16 cellular contexts compared by ENCODE assay signal in the genomic region with DNA sequence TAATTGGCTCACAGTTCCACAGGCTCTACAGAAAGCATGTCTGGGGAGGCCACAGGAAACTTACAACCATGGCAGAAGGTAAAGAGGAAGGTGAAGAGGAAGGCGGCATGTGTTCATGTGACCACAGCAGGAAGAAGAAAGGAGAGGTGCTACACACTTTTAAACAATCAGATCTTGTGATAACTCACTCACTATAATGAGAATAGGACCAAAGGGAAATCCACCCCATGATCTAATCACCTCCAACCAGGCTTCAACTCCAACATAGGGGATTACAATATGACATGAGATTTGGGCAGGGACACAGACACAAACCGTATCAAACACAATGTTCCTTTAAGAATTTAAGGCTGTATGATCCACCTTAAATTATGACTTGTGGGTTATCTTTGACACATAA. TPM values are rescaled to one million over a fixed set of nuclear protein-coding genes. Genes with fewer than 3 reads are reported as not detected.
DNase-seq lines count a peak whose midpoint lies in the region; ATAC-seq, FAIRE-seq and TF ChIP-seq lines count a peak whose summit lies in the region.
"Had no signal": no experiment of that assay in that cellular context is flagged by ENCODE, and none has a peak within 500 bp of the region (broad histone marks: within the 10 kb centered on the region; RNA-seq: fewer than 3 reads in every experiment).

No MANE protein-coding gene starts in this region.

- H3K27ac ChIP-seq in H1 (ENCODE audit: low read depth, low read length), result no peak overlapping the region
- H3K27ac ChIP-seq: prostate gland, SK-N-MC, tibial nerve, VCaP had no signal

- ATAC-seq in stimulated activated naive CD8-positive, alpha-beta T cell treated with anti-CD3 and anti-CD28 coated beads, Interleukin-15, Interleukin-2, amounts not matched to agents 100 U/mL and 50 U/mL, for 24 hours, result no peak
- ATAC-seq in GM21381 (IDR thresholded peaks at IDR 0.05; ENCODE audit: unreplicated experiment), result no peak

- no peak overlapping the region for H3K4me2 ChIP-seq in H1 (ENCODE audit: insufficient read depth in 1 of 2, low read depth in 2 of 2, low read length in 2 of 2)

- H3K9me3 ChIP-seq in H1 (ENCODE audit: insufficient read depth in 2 of 2, low read depth in 1 of 2, low read length in 1 of 2), result no peaks in the 10 kb centered on the region; a peak in 1 of 4 replicates
- H3K9me3 ChIP-seq: prostate gland, tibial nerve had no signal

- no peak for DNase-seq in stimulated activated naive CD8-positive, alpha-beta T cell treated with anti-CD3 and anti-CD28 coated beads, Interleukin-15, Interleukin-2, amounts not matched to agents 100 U/mL and 50 U/mL, for 24 hours
- DNase-seq in T-helper 2 cell treated with Interferon-gamma antibody and Interleukin-4, amounts not matched to agents 5 μg/mL and 100 μg/mL, for 36 hours (ENCODE audit: low spot score), result no peak
- DNase-seq in H1 (ENCODE audit: low read depth in 1 of 2, low spot score in 2 of 2), result no peak
- DNase-seq in NCI-H1930 (lab: John Stamatoyannopoulos, UW), result no peak
- no peak for DNase-seq in NCI-H1436 (lab: John Stamatoyannopoulos, UW)
- DNase-seq in GM03348 (ENCODE audit: low spot score), result no peak
- DNase-seq: activated effector memory CD4-positive, alpha-beta T cell treated with Interleukin-2 at 50 U/mL for 16 hours; NCI-H1417; stimulated activated CD4-positive, alpha-beta T cell treated with anti-CD3 and anti-CD28 coated beads, Interleukin-15, amount 100 ng/mL, for 24 hours had no signal

- H4K20me1 ChIP-seq in H1 (replicated peaks in 1 of 2; ENCODE audit: control insufficient read depth in 1 of 2, insufficient read depth in 2 of 2, low read length in 2 of 2), result no peaks in the 10 kb centered on the region

- POLR2A ChIA-PET in H1 (lab: Charles Lee; ENCODE audit: partially characterized antibody), result no interaction called here

- H3K23ac ChIP-seq in H1 (ENCODE audit: insufficient read length), result no peak overlapping the region

- H2BK20ac ChIP-seq in H1 (ENCODE audit: low read length), result no peak overlapping the region

- no peak overlapping the region for H2BK15ac ChIP-seq in H1 (ENCODE audit: low read length)

- FAIRE-seq in H1 (lab: Jason Lieb, UNC), result no peak
- FAIRE-seq: GM12892 had no signal

- TF ChIP-seq RAD21 in H1 (IDR thresholded peaks at IDR 0.05 in 1 of 2, conservative IDR thresholded peaks at IDR 0.05 in 1 of 2; ENCODE audit: low read depth in 2 of 2, low read length in 2 of 2), result no peak

- no peak overlapping the region for H3K4ac ChIP-seq in H1 (replicated peaks; ENCODE audit: insufficient read length, low read depth, low read length)

- TF ChIP-seq EP300 in H1 (IDR thresholded peaks at IDR 0.05; ENCODE audit: borderline replicate concordance in 1 of 2, low read depth in 2 of 2, low read length in 2 of 2), result no peak

- no peak overlapping the region for H3K18ac ChIP-seq in H1 (ENCODE audit: extremely low read depth, low read length)

- H3K9me3 Mint-ChIP-seq in stimulated activated naive CD8-positive, alpha-beta T cell treated with anti-CD3 and anti-CD28 coated beads, Interleukin-15, Interleukin-2, amounts not matched to agents 100 ng/mL and 50 ng/mL, for 24 hours, result no peaks in the 10 kb centered on the region
- peaks cover 10% of the 10 kb centered on the region for H3K9me3 Mint-ChIP-seq in T-helper 2 cell treated with Interferon-gamma antibody and Interleukin-4, amounts not matched to agents 5 μg/mL and 100 μg/mL, for 36 hours

- H3K79me1 ChIP-seq in H1 (ENCODE audit: low read depth, low read length), result no peaks in the 10 kb centered on the region

- no peak overlapping the region for H3K14ac ChIP-seq in H1 (ENCODE audit: insufficient read length)

- H2BK5ac ChIP-seq in H1 (ENCODE audit: low read depth, low read length), result no peak overlapping the region

- no peaks in the 10 kb centered on the region for H3K27me3 ChIP-seq in H1 (replicated peaks in 1 of 4; ENCODE audit: control insufficient read depth in 3 of 4, extremely low read depth in 1 of 4, insufficient read depth in 3 of 4, low read length in 3 of 4)
- H3K27me3 ChIP-seq: tibial nerve had no signal

- no peak overlapping the region for H4K91ac ChIP-seq in H1 (replicated peaks; ENCODE audit: insufficient read length, low read length)

- no peak for TF ChIP-seq CTCF in H1 (IDR thresholded peaks at IDR 0.05; ENCODE audit: control extremely low read depth in 1 of 3, insufficient read depth in 1 of 3, low read depth in 1 of 3, low read length in 3 of 3)

- no peaks in the 10 kb centered on the region; the same call in 1 of the 2 replicates for H3K23me2 ChIP-seq in H1 (ENCODE audit: low read depth, low read length)

- H3K56ac ChIP-seq in H1 (replicated peaks; ENCODE audit: insufficient read length, low read depth, low read length), result no peak overlapping the region

- no peaks in the 10 kb centered on the region for H3K79me2 ChIP-seq in H1 (ENCODE audit: control insufficient read depth in 1 of 2, insufficient read depth in 2 of 2, low read length in 2 of 2)

- 87% methylated on average over 2 of the region's 2 CpGs; no CpG with 5 or more reads in 1 of the 2 experiments for WGBS in H1 (ENCODE audit: extremely low coverage in 1 of 2, insufficient coverage in 1 of 2, insufficient read length in 1 of 2, insufficient replicate concordance in 2 of 2, low coverage in 1 of 2, low lambda C conversion rate in 2 of 2, missing lambda C conversion rate in 1 of 2), 2 experiments

- peaks cover 19% of the 10 kb centered on the region for H3K4me1 Mint-ChIP-seq in stimulated activated naive CD8-positive, alpha-beta T cell treated with anti-CD3 and anti-CD28 coated beads, Interleukin-15, Interleukin-2, amounts not matched to agents 100 ng/mL and 50 ng/mL, for 24 hours (ENCODE audit: low read depth)
- H3K4me1 Mint-ChIP-seq in T-helper 2 cell treated with Interferon-gamma antibody and Interleukin-4, amounts not matched to agents 5 μg/mL and 100 μg/mL, for 36 hours (ENCODE audit: low read depth), result peaks cover 18% of the 10 kb centered on the region

- no peaks in the 10 kb centered on the region for H3K27me3 Mint-ChIP-seq in stimulated activated naive CD8-positive, alpha-beta T cell treated with anti-CD3 and anti-CD28 coated beads, Interleukin-15, Interleukin-2, amounts not matched to agents 100 ng/mL and 50 ng/mL, for 24 hours
- H3K27me3 Mint-ChIP-seq in T-helper 2 cell treated with Interferon-gamma antibody and Interleukin-4, amounts not matched to agents 5 μg/mL and 100 μg/mL, for 36 hours (ENCODE audit: low read depth), result peaks cover 10% of the 10 kb centered on the region

- peak overlapping the region; percentile 88 for H3K27ac Mint-ChIP-seq in stimulated activated naive CD8-positive, alpha-beta T cell treated with anti-CD3 and anti-CD28 coated beads, Interleukin-15, Interleukin-2, amounts not matched to agents 100 ng/mL and 50 ng/mL, for 24 hours
- peak overlapping the region; percentile 63 for H3K27ac Mint-ChIP-seq in T-helper 2 cell treated with Interferon-gamma antibody and Interleukin-4, amounts not matched to agents 5 μg/mL and 100 μg/mL, for 36 hours

- H3K4me3 Mint-ChIP-seq in stimulated activated naive CD8-positive, alpha-beta T cell treated with anti-CD3 and anti-CD28 coated beads, Interleukin-15, Interleukin-2, amounts not matched to agents 100 ng/mL and 50 ng/mL, for 24 hours, result peak overlapping the region; percentile 11
- peak overlapping the region; percentile 64 for H3K4me3 Mint-ChIP-seq in T-helper 2 cell treated with Interferon-gamma antibody and Interleukin-4, amounts not matched to agents 5 μg/mL and 100 μg/mL, for 36 hours

- H2BK12ac ChIP-seq in H1 (ENCODE audit: low read depth, low read length), result no peak overlapping the region

- no peak overlapping the region for H2AK5ac ChIP-seq in H1 (ENCODE audit: low read depth, low read length)

- no peak overlapping the region for H3K4me3 ChIP-seq in H1 (ENCODE audit: extremely low read depth in 1 of 4, insufficient read depth in 2 of 4, low read depth in 3 of 4, low read length in 4 of 4)
- H3K4me3 ChIP-seq: prostate gland, SK-N-MC, tibial nerve had no signal

- H4K8ac ChIP-seq in H1 (ENCODE audit: extremely low read depth, insufficient read depth, low read length), result no peak overlapping the region

- H3K36me3 Mint-ChIP-seq in stimulated activated naive CD8-positive, alpha-beta T cell treated with anti-CD3 and anti-CD28 coated beads, Interleukin-15, Interleukin-2, amounts not matched to agents 100 ng/mL and 50 ng/mL, for 24 hours (ENCODE audit: low read depth), result no peaks in the 10 kb centered on the region
- H3K36me3 Mint-ChIP-seq in T-helper 2 cell treated with Interferon-gamma antibody and Interleukin-4, amounts not matched to agents 5 μg/mL and 100 μg/mL, for 36 hours (ENCODE audit: low read depth), result peaks cover 1% of the 10 kb centered on the region

- no peaks in the 10 kb centered on the region for H3K4me1 ChIP-seq in H1 (replicated peaks in 1 of 4; ENCODE audit: control insufficient read depth in 3 of 4, insufficient read depth in 4 of 4, low read length in 3 of 4)
- H3K4me1 ChIP-seq: prostate gland, tibial nerve had no signal

- H4K5ac ChIP-seq in H1 (ENCODE audit: insufficient read length, low read depth, low read length), result no peak overlapping the region

- H3K36me3 ChIP-seq in H1 (ENCODE audit: control insufficient read depth in 2 of 4, insufficient read depth in 4 of 4, low read length in 3 of 4), result no peaks in the 10 kb centered on the region
- H3K36me3 ChIP-seq: prostate gland, tibial nerve had no signal

- H2AFZ ChIP-seq in H1 (ENCODE audit: low read length), result peak overlapping the region; percentile 2; the same call in 1 of the 2 replicates

- no peak overlapping the region for H2BK120ac ChIP-seq in H1 (replicated peaks; ENCODE audit: low read depth, low read length)

- no peak for TF ChIP-seq POLR2A in H1 (IDR thresholded peaks at IDR 0.05; ENCODE audit: control extremely low read depth in 1 of 2, low read depth in 2 of 2, low read length in 2 of 2)

- H3K9ac ChIP-seq in H1 (replicated peaks in 1 of 4; ENCODE audit: extremely low read depth in 1 of 4, low read depth in 3 of 4, low read length in 3 of 4), result no peak overlapping the region

- CTCF ChIA-PET in H1 (lab: Charles Lee; ENCODE audit: partially characterized antibody), result interaction anchor here (1.4 to 1.6 kb wide), 2 partner anchors 10 to 157 kb away, joined by 3 read pairs; no protein-coding TSS in a partner anchor

TF ChIP-seq in H1, 55 proteins besides CTCF, POLR2A, EP300 and RAD21 (continues in another document):
- TF ChIP-seq JUND (IDR thresholded peaks at IDR 0.05; ENCODE audit: low read length), result no peak

RNA-seq across cellular contexts. Expression of a gene that starts 10.5 kb away (rescaled TPM):
- 34.3 and 38.0 TPM in 2 replicates for total RNA-seq in H1 (2021; fragmentation: NEBNext Ultra II Directional; extraction: Animal tissue kit (Norgen Biotek cat#: 25700))
- polyA plus RNA-seq in H1 (2011; rRNA removed), result 7.7 and 9.5 TPM in 2 replicates
- 12.1 TPM for polyA plus RNA-seq in H1 (2011; cell fraction: cytosol; rRNA removed)
- 4.7 TPM for polyA plus RNA-seq in H1 (2011; cell fraction: nucleus; rRNA removed)
- polyA plus RNA-seq in H1 (2012, experiment 1 of 2), result 18.9 to 29.7 TPM (median 23.1 TPM) in 4 replicates
- polyA plus RNA-seq in H1 (2012, experiment 2 of 2), result 1.9 TPM
- 14.5 TPM for polyA plus RNA-seq in H1 (2013, experiment 1 of 2)
- polyA plus RNA-seq in H1 (2013, experiment 2 of 2), result 13.9 TPM
- polyA minus RNA-seq in H1 (2011; rRNA and poly(A)+ RNA removed), result 11.5 and 18.6 TPM in 2 replicates
- 10.9 TPM for polyA minus RNA-seq in H1 (2011; cell fraction: cytosol; rRNA and poly(A)+ RNA removed)
- polyA minus RNA-seq in H1 (2011; cell fraction: nucleus; rRNA and poly(A)+ RNA removed), result 10.5 TPM
